In genomic region chr17:39653662-39654331, GRCh38 we compare ENCODE assay signal across 1 cellular context.
A peak's percentile ranks its signal among the peaks of the same experiment; 100 is the strongest.
TF ChIP-seq lines count a peak whose summit lies in the region.

No MANE protein-coding gene starts in this region.

TF ChIP-seq in HepG2, 621 proteins besides CTCF, POLR2A, EP300 and RAD21 (continued from another document and continues in another):
- TF ChIP-seq CEBPZ (IDR thresholded peaks at IDR 0.05; ENCODE audit: low read length) (no peak), FOXP1 (IDR thresholded peaks at IDR 0.05) (no peak), FOXP1 (CRISPR knock-in tag; IDR thresholded peaks at IDR 0.05) (no peak), PLRG1 (conservative IDR thresholded peaks at IDR 0.05) (no peak), ARID2 (CRISPR knock-in tag; IDR thresholded peaks at IDR 0.05; ENCODE audit: borderline replicate concordance) (no peak), ZNF17 (CRISPR knock-in tag; IDR thresholded peaks at IDR 0.05) (no peak), ZC3H4 (CRISPR knock-in tag; IDR thresholded peaks at IDR 0.05; ENCODE audit: borderline replicate concordance) (no peak), ZNF564 (CRISPR knock-in tag; IDR thresholded peaks at IDR 0.05) (no peak), NCOR1 (IDR thresholded peaks at IDR 0.05; ENCODE audit: borderline replicate concordance, low read length) (peak; percentile 57; the same call in 1 of the 2 replicates), FOXA3 (CRISPR knock-in tag; IDR thresholded peaks at IDR 0.05) (peak; percentile 50; the same call in 1 of the 2 replicates), AKAP8 (CRISPR knock-in tag; IDR thresholded peaks at IDR 0.05) (no peak), ESRRA (CRISPR knock-in tag; IDR thresholded peaks at IDR 0.05; ENCODE audit: low read depth) (0 out of 2 replicates have a peak, but pooled peaks have one; percentile 65), NAIF1 (CRISPR knock-in tag; IDR thresholded peaks at IDR 0.05; ENCODE audit: borderline replicate concordance) (no peak), RNF219 (CRISPR knock-in tag; IDR thresholded peaks at IDR 0.05) (no peak), MYNN (CRISPR knock-in tag; IDR thresholded peaks at IDR 0.05; ENCODE audit: low read depth) (no peak), HNRNPK (IDR thresholded peaks at IDR 0.05; ENCODE audit: low read depth, low read length, poor library complexity, severe bottlenecking) (no peak), ZNF720 (CRISPR knock-in tag; IDR thresholded peaks at IDR 0.05) (no peak), ZNF234 (CRISPR knock-in tag; conservative IDR thresholded peaks at IDR 0.05) (no peak), ZNF484 (CRISPR knock-in tag; IDR thresholded peaks at IDR 0.05; ENCODE audit: borderline replicate concordance, low read depth) (no peak), FOSL2 (CRISPR knock-in tag; IDR thresholded peaks at IDR 0.05) (peak; percentile 39; the same call in 1 of the 2 replicates), FOXA1 (IDR thresholded peaks at IDR 0.05) (no peak), FOXA1 (CRISPR knock-in tag; IDR thresholded peaks at IDR 0.05) (no peak), ZNF670 (CRISPR knock-in tag; IDR thresholded peaks at IDR 0.05; ENCODE audit: borderline replicate concordance) (no peak), STAT6 (CRISPR knock-in tag; IDR thresholded peaks at IDR 0.05; ENCODE audit: borderline replicate concordance) (no peak), MEF2D (CRISPR knock-in tag; IDR thresholded peaks at IDR 0.05) (no peak), CSRNP1 (CRISPR knock-in tag; IDR thresholded peaks at IDR 0.05) (no peak), ZNF615 (CRISPR knock-in tag; IDR thresholded peaks at IDR 0.05; ENCODE audit: borderline replicate concordance) (no peak), ZNF235 (CRISPR knock-in tag; IDR thresholded peaks at IDR 0.05; ENCODE audit: borderline replicate concordance) (no peak), GATA4 (IDR thresholded peaks at IDR 0.05; ENCODE audit: borderline replicate concordance, low read depth) (no peak), IKZF5 (CRISPR knock-in tag; IDR thresholded peaks at IDR 0.05) (peak; percentile 75), ZNF704 (CRISPR knock-in tag; IDR thresholded peaks at IDR 0.05; ENCODE audit: borderline replicate concordance) (no peak), CBX2 (IDR thresholded peaks at IDR 0.05; ENCODE audit: low read depth, low read length) (no peak), CBX2 (CRISPR knock-in tag; IDR thresholded peaks at IDR 0.05; ENCODE audit: low read depth) (no peak), ZNF30 (CRISPR knock-in tag; IDR thresholded peaks at IDR 0.05) (no peak), ZNF605 (CRISPR knock-in tag; IDR thresholded peaks at IDR 0.05) (no peak), SRSF1 (optimal IDR thresholded peaks at IDR 0.05; ENCODE audit: low read depth, low read length) (no peak), TAF1 (CRISPR knock-in tag; IDR thresholded peaks at IDR 0.05) (no peak)
- TF ChIP-seq, protein P1, sequence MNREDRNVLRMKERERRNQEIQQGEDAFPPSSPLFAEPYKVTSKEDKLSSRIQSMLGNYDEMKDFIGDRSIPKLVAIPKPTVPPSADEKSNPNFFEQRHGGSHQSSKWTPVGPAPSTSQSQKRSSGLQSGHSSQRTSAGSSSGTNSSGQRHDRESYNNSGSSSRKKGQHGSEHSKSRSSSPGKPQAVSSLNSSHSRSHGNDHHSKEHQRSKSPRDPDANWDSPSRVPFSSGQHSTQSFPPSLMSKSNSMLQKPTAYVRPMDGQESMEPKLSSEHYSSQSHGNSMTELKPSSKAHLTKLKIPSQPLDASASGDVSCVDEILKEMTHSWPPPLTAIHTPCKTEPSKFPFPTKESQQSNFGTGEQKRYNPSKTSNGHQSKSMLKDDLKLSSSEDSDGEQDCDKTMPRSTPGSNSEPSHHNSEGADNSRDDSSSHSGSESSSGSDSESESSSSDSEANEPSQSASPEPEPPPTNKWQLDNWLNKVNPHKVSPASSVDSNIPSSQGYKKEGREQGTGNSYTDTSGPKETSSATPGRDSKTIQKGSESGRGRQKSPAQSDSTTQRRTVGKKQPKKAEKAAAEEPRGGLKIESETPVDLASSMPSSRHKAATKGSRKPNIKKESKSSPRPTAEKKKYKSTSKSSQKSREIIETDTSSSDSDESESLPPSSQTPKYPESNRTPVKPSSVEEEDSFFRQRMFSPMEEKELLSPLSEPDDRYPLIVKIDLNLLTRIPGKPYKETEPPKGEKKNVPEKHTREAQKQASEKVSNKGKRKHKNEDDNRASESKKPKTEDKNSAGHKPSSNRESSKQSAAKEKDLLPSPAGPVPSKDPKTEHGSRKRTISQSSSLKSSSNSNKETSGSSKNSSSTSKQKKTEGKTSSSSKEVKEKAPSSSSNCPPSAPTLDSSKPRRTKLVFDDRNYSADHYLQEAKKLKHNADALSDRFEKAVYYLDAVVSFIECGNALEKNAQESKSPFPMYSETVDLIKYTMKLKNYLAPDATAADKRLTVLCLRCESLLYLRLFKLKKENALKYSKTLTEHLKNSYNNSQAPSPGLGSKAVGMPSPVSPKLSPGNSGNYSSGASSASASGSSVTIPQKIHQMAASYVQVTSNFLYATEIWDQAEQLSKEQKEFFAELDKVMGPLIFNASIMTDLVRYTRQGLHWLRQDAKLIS (CRISPR knock-in tag; IDR thresholded peaks at IDR 0.05): no peak
- TF ChIP-seq, protein P2, sequence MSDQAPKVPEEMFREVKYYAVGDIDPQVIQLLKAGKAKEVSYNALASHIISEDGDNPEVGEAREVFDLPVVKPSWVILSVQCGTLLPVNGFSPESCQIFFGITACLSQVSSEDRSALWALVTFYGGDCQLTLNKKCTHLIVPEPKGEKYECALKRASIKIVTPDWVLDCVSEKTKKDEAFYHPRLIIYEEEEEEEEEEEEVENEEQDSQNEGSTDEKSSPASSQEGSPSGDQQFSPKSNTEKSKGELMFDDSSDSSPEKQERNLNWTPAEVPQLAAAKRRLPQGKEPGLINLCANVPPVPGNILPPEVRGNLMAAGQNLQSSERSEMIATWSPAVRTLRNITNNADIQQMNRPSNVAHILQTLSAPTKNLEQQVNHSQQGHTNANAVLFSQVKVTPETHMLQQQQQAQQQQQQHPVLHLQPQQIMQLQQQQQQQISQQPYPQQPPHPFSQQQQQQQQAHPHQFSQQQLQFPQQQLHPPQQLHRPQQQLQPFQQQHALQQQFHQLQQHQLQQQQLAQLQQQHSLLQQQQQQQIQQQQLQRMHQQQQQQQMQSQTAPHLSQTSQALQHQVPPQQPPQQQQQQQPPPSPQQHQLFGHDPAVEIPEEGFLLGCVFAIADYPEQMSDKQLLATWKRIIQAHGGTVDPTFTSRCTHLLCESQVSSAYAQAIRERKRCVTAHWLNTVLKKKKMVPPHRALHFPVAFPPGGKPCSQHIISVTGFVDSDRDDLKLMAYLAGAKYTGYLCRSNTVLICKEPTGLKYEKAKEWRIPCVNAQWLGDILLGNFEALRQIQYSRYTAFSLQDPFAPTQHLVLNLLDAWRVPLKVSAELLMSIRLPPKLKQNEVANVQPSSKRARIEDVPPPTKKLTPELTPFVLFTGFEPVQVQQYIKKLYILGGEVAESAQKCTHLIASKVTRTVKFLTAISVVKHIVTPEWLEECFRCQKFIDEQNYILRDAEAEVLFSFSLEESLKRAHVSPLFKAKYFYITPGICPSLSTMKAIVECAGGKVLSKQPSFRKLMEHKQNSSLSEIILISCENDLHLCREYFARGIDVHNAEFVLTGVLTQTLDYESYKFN (CRISPR knock-in tag; conservative IDR thresholded peaks at IDR 0.05): peak; percentile 38; the same call in 1 of the 2 replicates
- TF ChIP-seq, protein P3, sequence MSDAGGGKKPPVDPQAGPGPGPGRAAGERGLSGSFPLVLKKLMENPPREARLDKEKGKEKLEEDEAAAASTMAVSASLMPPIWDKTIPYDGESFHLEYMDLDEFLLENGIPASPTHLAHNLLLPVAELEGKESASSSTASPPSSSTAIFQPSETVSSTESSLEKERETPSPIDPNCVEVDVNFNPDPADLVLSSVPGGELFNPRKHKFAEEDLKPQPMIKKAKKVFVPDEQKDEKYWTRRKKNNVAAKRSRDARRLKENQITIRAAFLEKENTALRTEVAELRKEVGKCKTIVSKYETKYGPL (CRISPR knock-in tag; IDR thresholded peaks at IDR 0.05): no peak
